8 cellular contexts compared by ENCODE assay signal in genomic region chr2:197435598-197436435, GRCh38. TPM values are rescaled to one million over a fixed set of nuclear protein-coding genes. Genes with fewer than 3 reads are reported as not detected.
DNase-seq lines count a peak whose midpoint lies in the region; ATAC-seq and TF ChIP-seq lines count a peak whose summit lies in the region.

No MANE protein-coding gene starts in this region.

- TF ChIP-seq CTCF in heart right ventricle (IDR thresholded peaks at IDR 0.05) (no peak), fibroblast of mammary gland (conservative IDR thresholded peaks at IDR 0.05; ENCODE audit: control insufficient read depth, insufficient read depth, low read depth, low read length) (no peak), psoas muscle (IDR thresholded peaks at IDR 0.05) (no peak)

- peaks cover 11 to 45% (median 38%) of the 10 kb centered on the region in 9 donors for H3K4me1 ChIP-seq in heart right ventricle
- H3K4me1 ChIP-seq in SJSA1 (replicated peaks) = peaks cover 21% of the 10 kb centered on the region
- H3K4me1 ChIP-seq in psoas muscle = peaks cover 35% of the 10 kb centered on the region

- H3K27ac ChIP-seq in heart right ventricle = peak overlapping the region; percentile 90 to 99 (median 96)
- peak overlapping the region; percentile 89 for H3K27ac ChIP-seq in SJSA1
- peak overlapping the region; percentile 99 for H3K27ac ChIP-seq in psoas muscle

- H3K27me3 ChIP-seq in heart right ventricle (no peaks in the 10 kb centered on the region), SJSA1 (replicated peaks) (no peaks in the 10 kb centered on the region), psoas muscle (ENCODE audit: insufficient read depth in 3 of 3, low read length in 2 of 3) (no peaks in the 10 kb centered on the region)

- WGBS in heart right ventricle, 2 donors = 28 to 30% methylated on average over 17 of the region's 17 CpGs
- whole genome bisulfite sequencing in psoas muscle, 3 donors = 28 to 29% (median 28%) methylated on average over 17 of the region's 17 CpGs

- H3K4me3 ChIP-seq in heart right ventricle (peak overlapping the region; percentile 69 to 100 (median 88)), SJSA1 (peak overlapping the region; percentile 70), fibroblast of mammary gland (ENCODE audit: control insufficient read depth, low read depth, low read length) (peak overlapping the region; percentile 100), psoas muscle (peak overlapping the region; percentile 97)

- ATAC-seq in heart right ventricle (peak in 3 of 8 donors; percentile 6 to 27 (median 14)), Right ventricle myocardium superior (ENCODE audit: poor library complexity) (no peak), psoas muscle (peak in 2 of 4 donors; percentile 4 to 34), HG03342 (IDR thresholded peaks at IDR 0.05; ENCODE audit: unreplicated experiment) (no peak)

- H3K36me3 ChIP-seq in heart right ventricle (no peaks in the 10 kb centered on the region), SJSA1 (peaks cover 26% of the 10 kb centered on the region), psoas muscle (ENCODE audit: insufficient read depth in 1 of 2, low read depth in 1 of 2) (no peaks in the 10 kb centered on the region)

- DNase-seq in heart right ventricle (no peak), Right ventricle myocardium superior (no peak), SJSA1 (ENCODE audit: low read depth in 1 of 2, low spot score in 2 of 2) (peak in 1 of 2 experiments; percentile 7), fibroblast of mammary gland (ENCODE audit: low read depth) (no peak), psoas muscle (no peak), NCI-H524 treated with DMSO at 0.1 percent for 48 hours (lab: John Stamatoyannopoulos, UW) (no peak)
- DNase-seq in stimulated activated CD4-positive, alpha-beta T cell treated with anti-CD3 and anti-CD28 coated beads, Interleukin-1b, Interleukin-23, amount 100 ng/mL, for 48 hours = no peak

- intact Hi-C loops in heart right ventricle (cut with DNase I) = loop anchor here in 8 of 10 donors (1.0 to 10.0 kb wide), 5 partner anchors 17 to 269 kb away; partner anchors contain the start of genes COQ10B (in 7 of the 8), MARS2 (in 3 of the 8) and HSPD1 (in 2 of the 8)
- intact Hi-C loops in Right ventricle myocardium superior (cut with DNase I) = no loop called here
- intact Hi-C loops in psoas muscle (cut with DNase I) = loop anchor here (1.0 to 2.0 kb wide), 3 partner anchors 17 to 63 kb away; partner anchors contain the start of genes COQ10B (in 2 of the 2) and HSPD1 (in 1 of the 2)

- H3K9me3 ChIP-seq in heart right ventricle (no peaks in the 10 kb centered on the region), SJSA1 (replicated peaks) (no peaks in the 10 kb centered on the region), psoas muscle (no peaks in the 10 kb centered on the region)

RNA-seq across cellular contexts. Expression of gene SF3B1, which starts 1.0 kb away (rescaled TPM):
- total RNA-seq in heart right ventricle = 100 to 1,000 TPM; 132 to 162 (median 151) TPM
- polyA plus RNA-seq in heart right ventricle = 100 to 1,000 TPM; 103 to 206 TPM
- 117 TPM for total RNA-seq in Right ventricle myocardium superior
- 157 and 250 TPM in 2 replicates for total RNA-seq in SJSA1 (2014; rRNA removed; shearing (Covaris generic))
- total RNA-seq in psoas muscle = 100 to 1,000 TPM; 112 to 162 (median 142) TPM
- polyA plus RNA-seq in psoas muscle = 100 to 1,000 TPM in 2 of 3 donors, 10 to 100 TPM in 1; 89.2 to 137 (median 116) TPM

RNA-seq across cellular contexts. Expression of gene COQ10B, which starts 17.5 kb away (rescaled TPM):
- total RNA-seq in heart right ventricle (10 to 100 TPM; 25.5 to 44.1 (median 33.0) TPM), Right ventricle myocardium superior (20.6 TPM), psoas muscle (10 to 100 TPM in 3 of 4 donors, 1 to 10 TPM in 1; 9.9 to 20.2 (median 18.5) TPM)
- polyA plus RNA-seq in heart right ventricle (10 to 100 TPM; 19.8 to 29.0 TPM), psoas muscle (10 to 100 TPM; 11.9 to 16.4 (median 14.5) TPM)
- 42.9 and 60.9 TPM in 2 replicates for total RNA-seq in SJSA1 (2014; rRNA removed; shearing (Covaris generic))
